ENCODE assay signal across 1 cellular context in genomic region chr1:228172591-228173527, GRCh38.
TF ChIP-seq lines count a peak whose summit lies in the region.

No MANE protein-coding gene starts in this region.

TF ChIP-seq in HCT116, 20 proteins besides CTCF, POLR2A, EP300 and RAD21:
- no peak for TF ChIP-seq FOSL1 (IDR thresholded peaks at IDR 0.05; ENCODE audit: low read depth)
- TF ChIP-seq EZH2phosphoT487 (IDR thresholded peaks at IDR 0.05; ENCODE audit: borderline replicate concordance), result no peak
- TF ChIP-seq CBX3 (IDR thresholded peaks at IDR 0.05; ENCODE audit: low read depth), result no peak
- TF ChIP-seq SIN3A (IDR thresholded peaks at IDR 0.05; ENCODE audit: low read depth), result no peak
- no peak for TF ChIP-seq JUND (IDR thresholded peaks at IDR 0.05)
- no peak for TF ChIP-seq EGR1 (IDR thresholded peaks at IDR 0.05; ENCODE audit: low read depth)
- TF ChIP-seq, protein P1, sequence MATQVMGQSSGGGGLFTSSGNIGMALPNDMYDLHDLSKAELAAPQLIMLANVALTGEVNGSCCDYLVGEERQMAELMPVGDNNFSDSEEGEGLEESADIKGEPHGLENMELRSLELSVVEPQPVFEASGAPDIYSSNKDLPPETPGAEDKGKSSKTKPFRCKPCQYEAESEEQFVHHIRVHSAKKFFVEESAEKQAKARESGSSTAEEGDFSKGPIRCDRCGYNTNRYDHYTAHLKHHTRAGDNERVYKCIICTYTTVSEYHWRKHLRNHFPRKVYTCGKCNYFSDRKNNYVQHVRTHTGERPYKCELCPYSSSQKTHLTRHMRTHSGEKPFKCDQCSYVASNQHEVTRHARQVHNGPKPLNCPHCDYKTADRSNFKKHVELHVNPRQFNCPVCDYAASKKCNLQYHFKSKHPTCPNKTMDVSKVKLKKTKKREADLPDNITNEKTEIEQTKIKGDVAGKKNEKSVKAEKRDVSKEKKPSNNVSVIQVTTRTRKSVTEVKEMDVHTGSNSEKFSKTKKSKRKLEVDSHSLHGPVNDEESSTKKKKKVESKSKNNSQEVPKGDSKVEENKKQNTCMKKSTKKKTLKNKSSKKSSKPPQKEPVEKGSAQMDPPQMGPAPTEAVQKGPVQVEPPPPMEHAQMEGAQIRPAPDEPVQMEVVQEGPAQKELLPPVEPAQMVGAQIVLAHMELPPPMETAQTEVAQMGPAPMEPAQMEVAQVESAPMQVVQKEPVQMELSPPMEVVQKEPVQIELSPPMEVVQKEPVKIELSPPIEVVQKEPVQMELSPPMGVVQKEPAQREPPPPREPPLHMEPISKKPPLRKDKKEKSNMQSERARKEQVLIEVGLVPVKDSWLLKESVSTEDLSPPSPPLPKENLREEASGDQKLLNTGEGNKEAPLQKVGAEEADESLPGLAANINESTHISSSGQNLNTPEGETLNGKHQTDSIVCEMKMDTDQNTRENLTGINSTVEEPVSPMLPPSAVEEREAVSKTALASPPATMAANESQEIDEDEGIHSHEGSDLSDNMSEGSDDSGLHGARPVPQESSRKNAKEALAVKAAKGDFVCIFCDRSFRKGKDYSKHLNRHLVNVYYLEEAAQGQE (IDR thresholded peaks at IDR 0.05; ENCODE audit: low read depth), result no peak
- no peak for TF ChIP-seq ATF3 (IDR thresholded peaks at IDR 0.05)
- no peak for TF ChIP-seq YY1 (IDR thresholded peaks at IDR 0.05; ENCODE audit: extremely low read depth, insufficient replicate concordance, low read depth, low read length)
- TF ChIP-seq CEBPB (IDR thresholded peaks at IDR 0.05; ENCODE audit: low read depth), result no peak
- TF ChIP-seq POLR2AphosphoS5 (IDR thresholded peaks at IDR 0.05; ENCODE audit: low read depth, low read length), result no peak
- no peak for TF ChIP-seq ZFX (IDR thresholded peaks at IDR 0.05)
- TF ChIP-seq SRF (IDR thresholded peaks at IDR 0.05; ENCODE audit: low read depth), result no peak
- TF ChIP-seq MAX (IDR thresholded peaks at IDR 0.05), result no peak
- TF ChIP-seq SP1 (IDR thresholded peaks at IDR 0.05; ENCODE audit: low read depth), result no peak
- TF ChIP-seq ELF1 (IDR thresholded peaks at IDR 0.05; ENCODE audit: borderline replicate concordance, low read depth), result no peak
- TF ChIP-seq, protein P2, sequence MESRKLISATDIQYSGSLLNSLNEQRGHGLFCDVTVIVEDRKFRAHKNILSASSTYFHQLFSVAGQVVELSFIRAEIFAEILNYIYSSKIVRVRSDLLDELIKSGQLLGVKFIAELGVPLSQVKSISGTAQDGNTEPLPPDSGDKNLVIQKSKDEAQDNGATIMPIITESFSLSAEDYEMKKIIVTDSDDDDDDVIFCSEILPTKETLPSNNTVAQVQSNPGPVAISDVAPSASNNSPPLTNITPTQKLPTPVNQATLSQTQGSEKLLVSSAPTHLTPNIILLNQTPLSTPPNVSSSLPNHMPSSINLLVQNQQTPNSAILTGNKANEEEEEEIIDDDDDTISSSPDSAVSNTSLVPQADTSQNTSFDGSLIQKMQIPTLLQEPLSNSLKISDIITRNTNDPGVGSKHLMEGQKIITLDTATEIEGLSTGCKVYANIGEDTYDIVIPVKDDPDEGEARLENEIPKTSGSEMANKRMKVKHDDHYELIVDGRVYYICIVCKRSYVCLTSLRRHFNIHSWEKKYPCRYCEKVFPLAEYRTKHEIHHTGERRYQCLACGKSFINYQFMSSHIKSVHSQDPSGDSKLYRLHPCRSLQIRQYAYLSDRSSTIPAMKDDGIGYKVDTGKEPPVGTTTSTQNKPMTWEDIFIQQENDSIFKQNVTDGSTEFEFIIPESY (IDR thresholded peaks at IDR 0.05; ENCODE audit: extremely low read depth, insufficient replicate concordance, low read length), result no peak
